ENCODE assay signal across 20 cellular contexts in the genomic region with DNA sequence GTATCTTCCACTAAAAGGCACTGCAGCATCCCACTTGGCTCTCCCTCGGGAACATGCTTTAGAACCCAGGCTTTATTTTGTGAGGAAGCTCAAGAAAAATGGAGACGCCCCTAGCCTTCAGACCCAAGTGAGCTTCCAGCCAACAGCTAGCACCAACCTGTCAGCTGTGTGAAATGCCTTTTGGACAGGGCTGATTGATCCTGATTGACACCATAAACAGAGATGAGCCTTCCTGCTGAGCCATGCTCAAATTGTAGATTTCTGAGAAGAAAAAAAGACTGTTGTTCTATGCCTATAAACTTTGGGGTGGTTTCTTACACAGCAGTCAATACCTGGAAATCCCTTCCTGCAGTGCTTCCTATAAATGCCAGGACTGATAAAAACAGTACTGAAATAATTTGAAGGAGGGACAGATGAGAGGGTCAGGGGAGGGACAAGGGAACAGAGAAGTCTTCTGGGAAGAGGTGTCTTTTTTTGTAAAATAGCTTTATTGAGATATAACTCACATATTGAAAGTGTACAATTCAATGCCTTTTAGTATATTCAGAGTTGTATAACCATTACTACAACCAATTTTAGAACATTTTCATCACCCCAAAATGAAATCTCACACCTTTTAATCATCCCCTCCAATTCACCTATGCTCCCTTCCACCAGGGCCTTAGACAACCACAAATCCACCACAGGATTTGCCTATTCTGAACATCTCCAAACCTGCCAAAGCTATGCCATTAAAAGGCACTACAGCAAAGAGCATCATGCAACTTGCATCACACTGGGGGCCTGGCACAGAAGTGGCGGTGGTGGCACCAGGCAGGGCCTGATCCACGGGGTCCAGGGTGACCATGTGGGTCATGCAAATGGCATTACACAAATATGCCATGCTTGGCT. TPM values are rescaled to one million over a fixed set of nuclear protein-coding genes. Genes with fewer than 3 reads are reported as not detected.
DNase-seq lines count a peak whose midpoint lies in the region; ATAC-seq and TF ChIP-seq lines count a peak whose summit lies in the region.
"Had no signal": no experiment of that assay in that cellular context is flagged by ENCODE, and none has a peak within 500 bp of the region (broad histone marks: within the 10 kb centered on the region; RNA-seq: fewer than 3 reads in every experiment).

No MANE protein-coding gene starts in this region.

- no peaks in the 10 kb centered on the region for H3K27me3 ChIP-seq in DOHH2 (ENCODE audit: control insufficient read depth, low read length)
- H3K27me3 ChIP-seq in naive thymus-derived CD4-positive, alpha-beta T cell (ENCODE audit: control insufficient read depth in 2 of 2, insufficient read depth in 2 of 2, low read length in 2 of 2) = no peaks in the 10 kb centered on the region
- H3K27me3 ChIP-seq: BE2C had no signal

- H3K36me3 ChIP-seq in DOHH2 (ENCODE audit: control insufficient read depth, low read length) = peaks cover 36% of the 10 kb centered on the region
- peaks cover 0 to 10% (median 0%) of the 10 kb centered on the region in 3 experiments for H3K36me3 ChIP-seq in naive thymus-derived CD4-positive, alpha-beta T cell (ENCODE audit: control insufficient read depth in 2 of 3, insufficient read depth in 3 of 3, low read length in 3 of 3)
- H3K36me3 ChIP-seq: thoracic aorta had no signal

- H4K20me1 ChIP-seq in DOHH2 (ENCODE audit: control insufficient read depth, insufficient read depth, low read depth, low read length) = peaks cover 6% of the 10 kb centered on the region; the same call in 1 of the 2 replicates

- POLR2A ChIA-PET in activated CD4-positive, alpha-beta memory T cell treated with anti-CD3 and anti-CD28 coated beads for 36 hours (lab: Charles Lee) = interaction anchor here (0.8 kb wide), 1 partner anchor 10 kb away, joined by 3 read pairs; no protein-coding TSS in a partner anchor
- POLR2A ChIA-PET in naive thymus-derived CD4-positive, alpha-beta T cell (lab: Charles Lee) = interaction anchor here (0.6 to 7.6 kb wide), 4 partner anchors 13 to 304 kb away, joined by 3 to 190 read pairs (median 4); no protein-coding TSS in a partner anchor

- no peaks in the 10 kb centered on the region for H3K36me3 Mint-ChIP-seq in IgD-negative memory B cell
- H3K36me3 Mint-ChIP-seq in activated CD4-positive, alpha-beta memory T cell treated with anti-CD3 and anti-CD28 coated beads for 36 hours = peaks cover 30% of the 10 kb centered on the region
- H3K36me3 Mint-ChIP-seq in naive thymus-derived CD4-positive, alpha-beta T cell = peaks cover 7 to 34% (median 10%) of the 10 kb centered on the region in 5 donors
- peaks cover 3 to 4% of the 10 kb centered on the region in 2 donors for H3K36me3 Mint-ChIP-seq in CD14-positive monocyte

- no peak overlapping the region for H3K4me3 ChIP-seq in DOHH2 (ENCODE audit: low read length)
- no peak overlapping the region for H3K4me3 ChIP-seq in naive thymus-derived CD4-positive, alpha-beta T cell (ENCODE audit: low read length)
- H3K4me3 ChIP-seq: GM23248, skin epidermis, thoracic aorta had no signal

- CTCF ChIA-PET in activated CD4-positive, alpha-beta memory T cell treated with anti-CD3 and anti-CD28 coated beads for 36 hours (lab: Charles Lee) = interaction anchor here (0.7 to 1.6 kb wide), 4 partner anchors 17 to 133 kb away, joined by 3 to 5 read pairs (median 4); no protein-coding TSS in a partner anchor
- CTCF ChIA-PET in naive thymus-derived CD4-positive, alpha-beta T cell (lab: Charles Lee) = interaction anchor here (1.5 to 1.8 kb wide), 2 partner anchors 11 to 29 kb away, joined by 3 to 4 read pairs; no protein-coding TSS in a partner anchor

- H3K9me2 ChIP-seq in DOHH2 (replicated peaks; ENCODE audit: control insufficient read depth, low read length) = no peaks in the 10 kb centered on the region
- H3K9me2 ChIP-seq: SK-N-SH had no signal

- H3K27ac Mint-ChIP-seq in IgD-negative memory B cell (peak overlapping the region in 1 of 3 donors; percentile 76), CD14-positive monocyte (peak overlapping the region in 2 of 7 donors; percentile 14 to 45)
- H3K27ac Mint-ChIP-seq in activated CD4-positive, alpha-beta memory T cell treated with anti-CD3 and anti-CD28 coated beads for 36 hours = peak overlapping the region; percentile 62
- H3K27ac Mint-ChIP-seq in naive thymus-derived CD4-positive, alpha-beta T cell = peak overlapping the region in 6 of 9 donors; percentile 29 to 81 (median 60)

- intact Hi-C loops in activated CD4-positive, alpha-beta memory T cell treated with anti-CD3 and anti-CD28 coated beads for 36 hours (cut with micrococcal nuclease) = no loop called here
- intact Hi-C loops in naive thymus-derived CD4-positive, alpha-beta T cell (cut with micrococcal nuclease) = loop anchor here (10.0 kb wide), 2 partner anchors 319 to 401 kb away; partner anchors contain the start of gene SYS1 (in 2 of the 2)
- intact Hi-C loops in CD14-positive monocyte (cut with micrococcal nuclease) = loop anchor here in 1 of 2 donors (10.0 kb wide), 1 partner anchor 319 kb away; no protein-coding TSS in a partner anchor

- H3K4me2 ChIP-seq in DOHH2 (ENCODE audit: low read length) = peak overlapping the region; percentile 20
- H3K4me2 ChIP-seq: SK-N-SH had no signal

- H3K27me3 Mint-ChIP-seq in IgD-negative memory B cell = no peaks in the 10 kb centered on the region
- H3K27me3 Mint-ChIP-seq in activated CD4-positive, alpha-beta memory T cell treated with anti-CD3 and anti-CD28 coated beads for 36 hours = no peaks in the 10 kb centered on the region
- H3K27me3 Mint-ChIP-seq in naive thymus-derived CD4-positive, alpha-beta T cell = no peaks in the 10 kb centered on the region
- peaks cover 0 to 1% (median 0%) of the 10 kb centered on the region in 3 donors for H3K27me3 Mint-ChIP-seq in CD14-positive monocyte (ENCODE audit: low read depth in 3 of 3)

- peaks cover 14% of the 10 kb centered on the region for H3F3A ChIP-seq in DOHH2 (ENCODE audit: control insufficient read depth, insufficient read depth)

- peaks cover 31 to 40% (median 38%) of the 10 kb centered on the region in 3 donors for H3K4me1 Mint-ChIP-seq in IgD-negative memory B cell
- H3K4me1 Mint-ChIP-seq in activated CD4-positive, alpha-beta memory T cell treated with anti-CD3 and anti-CD28 coated beads for 36 hours (ENCODE audit: low read depth) = peaks cover 54% of the 10 kb centered on the region
- H3K4me1 Mint-ChIP-seq in naive thymus-derived CD4-positive, alpha-beta T cell = peaks cover 32 to 58% (median 52%) of the 10 kb centered on the region in 7 donors
- H3K4me1 Mint-ChIP-seq in CD14-positive monocyte = peaks cover 44% of the 10 kb centered on the region

- no peak overlapping the region for H3K27ac ChIP-seq in DOHH2 (ENCODE audit: low read depth, low read length)
- no peak overlapping the region for H3K27ac ChIP-seq in naive thymus-derived CD4-positive, alpha-beta T cell (ENCODE audit: low read depth, low read length)
- H3K27ac ChIP-seq: GM23248, parathyroid adenoma, skin epidermis, thoracic aorta had no signal

- no peaks in the 10 kb centered on the region for H3K9me3 ChIP-seq in DOHH2 (ENCODE audit: control insufficient read depth, insufficient read depth, low read length)
- H3K9me3 ChIP-seq in naive thymus-derived CD4-positive, alpha-beta T cell (ENCODE audit: control insufficient read depth in 2 of 3, low read length in 3 of 3) = no peaks in the 10 kb centered on the region
- H3K9me3 ChIP-seq: BE2C, SK-N-SH, thoracic aorta had no signal

- TF ChIP-seq CTCF in DOHH2 (IDR thresholded peaks at IDR 0.05; ENCODE audit: low read depth, low read length, poor library complexity, severe bottlenecking) (no peak), CD14-positive monocyte (IDR thresholded peaks at IDR 0.05) (no peak)

- H3K4me1 ChIP-seq in DOHH2 (ENCODE audit: control insufficient read depth, low read length) = peaks cover 61% of the 10 kb centered on the region
- H3K4me1 ChIP-seq in naive thymus-derived CD4-positive, alpha-beta T cell (ENCODE audit: control insufficient read depth in 2 of 2, insufficient read depth in 2 of 2, low read length in 2 of 2) = peaks cover 24 to 27% of the 10 kb centered on the region in 2 donors

- no peak for DNase-seq in activated CD4-positive, alpha-beta memory T cell treated with anti-CD3 and anti-CD28 coated beads for 36 hours
- DNase-seq in naive thymus-derived CD4-positive, alpha-beta T cell = no peak
- no peak for DNase-seq in CD14-positive monocyte (ENCODE audit: low spot score)
- no peak for DNase-seq in stimulated activated CD4-positive, alpha-beta T cell treated with anti-CD3 and anti-CD28 coated beads, Interleukin-2, amount 100 ng/mL, for 24 hours
- DNase-seq: activated naive CD4-positive, alpha-beta T cell treated with anti-CD3 and anti-CD28 coated beads, Interleukin-2, amount 50 U/mL, for 16 hours; BE2C; erythroblast; GDM1; GM23248; NCI-H2029 treated with DMSO at 0.1 percent for 48 hours; NCI-H510A; SK-N-SH; stimulated activated CD4-positive, alpha-beta T cell treated with anti-CD3 and anti-CD28 coated beads, Interleukin-4, amount 100 ng/mL, for 24 hours had no signal

- H3K79me2 ChIP-seq in DOHH2 (ENCODE audit: control insufficient read depth, low read length) = peaks cover 50% of the 10 kb centered on the region
- H3K79me2 ChIP-seq: parathyroid adenoma had no signal

- no peak for ATAC-seq in naive thymus-derived CD4-positive, alpha-beta T cell
- ATAC-seq in HG02678 (IDR thresholded peaks at IDR 0.05; ENCODE audit: unreplicated experiment) = no peak
- ATAC-seq: left lobe of liver had no signal

- H3K9me3 Mint-ChIP-seq in IgD-negative memory B cell = no peaks in the 10 kb centered on the region
- no peaks in the 10 kb centered on the region for H3K9me3 Mint-ChIP-seq in activated CD4-positive, alpha-beta memory T cell treated with anti-CD3 and anti-CD28 coated beads for 36 hours
- H3K9me3 Mint-ChIP-seq in naive thymus-derived CD4-positive, alpha-beta T cell = peaks cover 0 to 1% (median 0%) of the 10 kb centered on the region in 11 donors
- H3K9me3 Mint-ChIP-seq in CD14-positive monocyte = peaks cover 0 to 3% (median 0%) of the 10 kb centered on the region in 7 donors

- H3K4me3 Mint-ChIP-seq in IgD-negative memory B cell = peak overlapping the region; percentile 13 to 83 (median 44)
- no peak overlapping the region for H3K4me3 Mint-ChIP-seq in activated CD4-positive, alpha-beta memory T cell treated with anti-CD3 and anti-CD28 coated beads for 36 hours
- H3K4me3 Mint-ChIP-seq in naive thymus-derived CD4-positive, alpha-beta T cell = peak overlapping the region in 3 of 10 donors; percentile 31 to 65 (median 45)
- H3K4me3 Mint-ChIP-seq in CD14-positive monocyte = no peak overlapping the region

RNA-seq across cellular contexts. Expression of gene STK4, which starts 2.7 kb away (rescaled TPM):
- polyA plus RNA-seq in IgD-negative memory B cell (131 TPM), CD14-positive monocyte (100 to 1,000 TPM in 1 of 2 donors, 10 to 100 TPM in 1; 69.9 to 123 TPM)
- total RNA-seq in activated CD4-positive, alpha-beta memory T cell treated with anti-CD3 and anti-CD28 coated beads for 36 hours = 100 to 1,000 TPM; 126 to 128 TPM
- 100 to 1,000 TPM; 207 to 383 (median 267) TPM for total RNA-seq in naive thymus-derived CD4-positive, alpha-beta T cell
- 100 to 1,000 TPM; 175 to 241 TPM for polyA plus RNA-seq in naive thymus-derived CD4-positive, alpha-beta T cell

RNA-seq across cellular contexts. Expression of gene TOMM34, which starts 3.4 kb away (rescaled TPM):
- 33.0 TPM for polyA plus RNA-seq in IgD-negative memory B cell
- 10 to 100 TPM; 56.3 to 58.4 TPM for total RNA-seq in activated CD4-positive, alpha-beta memory T cell treated with anti-CD3 and anti-CD28 coated beads for 36 hours
- 10 to 100 TPM in 1 of 5 experiments, 1 to 10 TPM in 4; 7.0 to 22.5 (median 8.6) TPM for total RNA-seq in naive thymus-derived CD4-positive, alpha-beta T cell
- 10 to 100 TPM; 15.1 to 30.2 TPM for polyA plus RNA-seq in naive thymus-derived CD4-positive, alpha-beta T cell
- polyA plus RNA-seq in CD14-positive monocyte = 1 to 10 TPM; 6.4 to 9.1 TPM

RNA-seq across cellular contexts. Expression of gene PABPC1L, which starts 53.7 kb away (rescaled TPM):
- polyA plus RNA-seq in IgD-negative memory B cell = 3.4 TPM
- 10 to 100 TPM; 61.5 to 70.7 TPM for total RNA-seq in activated CD4-positive, alpha-beta memory T cell treated with anti-CD3 and anti-CD28 coated beads for 36 hours
- 10 to 100 TPM; 34.0 to 71.7 (median 59.0) TPM for total RNA-seq in naive thymus-derived CD4-positive, alpha-beta T cell
- polyA plus RNA-seq in naive thymus-derived CD4-positive, alpha-beta T cell = 1 to 10 TPM; 1.3 to 1.8 TPM
- polyA plus RNA-seq in CD14-positive monocyte = under 1 TPM in 1 of 2 donors, not detected in 1; 0.21 TPM

Comparison
In these comparisons a context has a peak if more than half of its experiments do, and no peak if none do; other contexts are left out.
1. H3K4me3 Mint-ChIP-seq: peak in IgD-negative memory B cell (4 of 4); none in activated CD4-positive, alpha-beta memory T cell treated with anti-CD3 and anti-CD28 coated beads for 36 hours (single experiment) and CD14-positive monocyte (0 of 2).